ENCODE assay signal across 8 cellular contexts in the genomic region with DNA sequence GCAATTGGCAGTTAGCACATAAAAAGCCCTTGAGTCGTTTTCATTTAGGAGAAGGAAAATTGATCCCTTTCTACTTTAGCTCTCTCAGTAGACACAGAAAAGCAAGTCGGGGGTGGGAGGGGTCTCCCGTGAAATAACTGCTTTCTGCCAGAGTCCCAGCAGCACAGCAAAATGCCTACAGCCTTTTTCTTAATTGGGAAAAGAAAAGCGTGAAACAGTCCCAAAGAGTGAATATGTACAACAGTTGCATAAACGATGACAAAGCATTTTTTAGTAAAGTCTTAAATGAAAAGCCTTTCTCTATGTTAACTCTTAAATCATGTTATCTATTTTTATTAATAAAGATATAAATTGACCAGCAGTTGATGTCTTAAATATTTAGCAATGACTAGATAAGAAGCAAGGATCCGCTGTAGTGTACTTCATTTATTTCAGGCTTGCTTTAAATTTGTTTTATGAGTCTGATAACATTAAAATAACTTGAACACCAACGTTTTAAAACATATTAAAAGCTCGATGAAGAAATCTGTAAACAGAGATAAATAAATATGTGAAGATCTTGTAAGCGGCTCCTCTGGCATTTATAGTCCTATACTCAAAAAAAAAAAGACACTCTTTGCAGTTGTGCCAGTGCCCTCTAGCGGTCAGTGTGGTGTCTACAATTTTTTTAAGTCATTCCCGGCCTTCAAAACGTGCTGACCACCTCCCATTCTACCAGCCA. TPM values are rescaled to one million over a fixed set of nuclear protein-coding genes. Genes with fewer than 3 reads are reported as not detected.
DNase-seq lines count a peak whose midpoint lies in the region; ATAC-seq, FAIRE-seq and TF ChIP-seq lines count a peak whose summit lies in the region.

No MANE protein-coding gene starts in this region.

- no peaks in the 10 kb centered on the region for H3K79me1 ChIP-seq in H1 (ENCODE audit: low read depth, low read length)

- 0 out of 2 replicates have a peak overlapping the region, but pooled peaks have one; percentile 60 for H2AFZ ChIP-seq in H1 (ENCODE audit: low read length)

- no peak overlapping the region for H3K18ac ChIP-seq in H1 (ENCODE audit: extremely low read depth, low read length)

- no peak overlapping the region for H2BK5ac ChIP-seq in H1 (ENCODE audit: low read depth, low read length)

- no peak overlapping the region for H2BK20ac ChIP-seq in H1 (ENCODE audit: low read length)

- H3K4me2 ChIP-seq in H1 (ENCODE audit: insufficient read depth in 1 of 2, low read depth in 2 of 2, low read length in 2 of 2), result no peak overlapping the region

- no peaks in the 10 kb centered on the region for H3K23me2 ChIP-seq in H1 (ENCODE audit: low read depth, low read length)

- peak in 2 of 3 experiments; percentile 55 to 64; a peak in 3 of 4 replicates for TF ChIP-seq CTCF in H1 (IDR thresholded peaks at IDR 0.05; ENCODE audit: control extremely low read depth in 1 of 3, insufficient read depth in 1 of 3, low read depth in 1 of 3, low read length in 3 of 3)

- no peak overlapping the region for H2BK15ac ChIP-seq in H1 (ENCODE audit: low read length)

- no peak overlapping the region for H3K56ac ChIP-seq in H1 (replicated peaks; ENCODE audit: insufficient read length, low read depth, low read length)

- H4K91ac ChIP-seq in H1 (replicated peaks; ENCODE audit: insufficient read length, low read length), result no peak overlapping the region

- POLR2A ChIA-PET in H1 (lab: Charles Lee; ENCODE audit: partially characterized antibody), result no interaction called here

- CTCF ChIA-PET in H1 (lab: Charles Lee; ENCODE audit: partially characterized antibody), result interaction anchor here (0.6 to 1.6 kb wide), 38 partner anchors 9 to 1983 kb away, joined by 3 to 7 read pairs (median 3); no protein-coding TSS in a partner anchor

- H3K79me2 ChIP-seq in H1 (ENCODE audit: control insufficient read depth in 1 of 2, insufficient read depth in 2 of 2, low read length in 2 of 2), result no peaks in the 10 kb centered on the region

- H3K4me1 ChIP-seq in H1 (replicated peaks in 1 of 4; ENCODE audit: control insufficient read depth in 3 of 4, insufficient read depth in 4 of 4, low read length in 3 of 4), result peaks cover 0 to 6% (median 2%) of the 10 kb centered on the region in 4 experiments; a peak in 2 of 7 replicates

- ATAC-seq in HG03108 (IDR thresholded peaks at IDR 0.05; ENCODE audit: unreplicated experiment) (peak; percentile 46), HG02623 (IDR thresholded peaks at IDR 0.05; ENCODE audit: unreplicated experiment) (no peak)

- H3K27ac ChIP-seq in H1 (ENCODE audit: low read depth, low read length), result no peak overlapping the region

- no peak for TF ChIP-seq POLR2A in H1 (IDR thresholded peaks at IDR 0.05; ENCODE audit: control extremely low read depth in 1 of 2, low read depth in 2 of 2, low read length in 2 of 2)

- peak; percentile 73 for TF ChIP-seq RAD21 in H1 (IDR thresholded peaks at IDR 0.05 in 1 of 2, conservative IDR thresholded peaks at IDR 0.05 in 1 of 2; ENCODE audit: low read depth in 2 of 2, low read length in 2 of 2)

- no peak overlapping the region for H3K4ac ChIP-seq in H1 (replicated peaks; ENCODE audit: insufficient read length, low read depth, low read length)

- H4K5ac ChIP-seq in H1 (ENCODE audit: insufficient read length, low read depth, low read length), result no peak overlapping the region

- no peaks in the 10 kb centered on the region for H3K36me3 ChIP-seq in H1 (ENCODE audit: control insufficient read depth in 2 of 4, insufficient read depth in 4 of 4, low read length in 3 of 4)

- DNase-seq in GF-D8 (lab: John Stamatoyannopoulos, UW) (peak; percentile 4), NCI-H460 (ENCODE audit: extremely low read depth, low read depth) (peak; percentile 88), H1 (ENCODE audit: low read depth in 1 of 2, low spot score in 2 of 2) (peak in 1 of 2 experiments; percentile 56), middle frontal gyrus (ENCODE audit: extremely low spot score, low spot score) (peak; percentile 76)
- DNase-seq in activated CD4-positive, alpha-beta T cell treated with anti-CD3 and anti-CD28 coated beads, Interleukin-2, amount 50 U/mL, for 1 hour, result peak; percentile 49
- DNase-seq in stimulated activated CD8-positive, alpha-beta memory T cell treated with anti-CD3 and anti-CD28 coated beads, Interleukin-7, amount 100 ng/mL, for 24 hours (ENCODE audit: low read depth), result peak; percentile 13

- H2BK12ac ChIP-seq in H1 (ENCODE audit: low read depth, low read length), result no peak overlapping the region

- H2AK5ac ChIP-seq in H1 (ENCODE audit: low read depth, low read length), result no peak overlapping the region

- no peaks in the 10 kb centered on the region for H3K27me3 ChIP-seq in H1 (replicated peaks in 1 of 4; ENCODE audit: control insufficient read depth in 3 of 4, extremely low read depth in 1 of 4, insufficient read depth in 3 of 4, low read length in 3 of 4)

- H4K20me1 ChIP-seq in H1 (replicated peaks in 1 of 2; ENCODE audit: control insufficient read depth in 1 of 2, insufficient read depth in 2 of 2, low read length in 2 of 2), result no peaks in the 10 kb centered on the region

- peak; percentile 19 for FAIRE-seq in H1 (lab: Jason Lieb, UNC)

- no peak overlapping the region for H3K4me3 ChIP-seq in H1 (ENCODE audit: extremely low read depth in 1 of 4, insufficient read depth in 2 of 4, low read depth in 3 of 4, low read length in 4 of 4)

- no peak overlapping the region for H4K8ac ChIP-seq in H1 (ENCODE audit: extremely low read depth, insufficient read depth, low read length)

- H3K9me3 ChIP-seq in H1 (ENCODE audit: insufficient read depth in 2 of 2, low read depth in 1 of 2, low read length in 1 of 2), result no peaks in the 10 kb centered on the region

- H2BK120ac ChIP-seq in H1 (replicated peaks; ENCODE audit: low read depth, low read length), result no peak overlapping the region

- H3K9ac ChIP-seq in H1 (replicated peaks in 1 of 4; ENCODE audit: extremely low read depth in 1 of 4, low read depth in 3 of 4, low read length in 3 of 4), result no peak overlapping the region

- H3K14ac ChIP-seq in H1 (ENCODE audit: insufficient read length), result no peak overlapping the region

- 38% methylated on average over 12 of the region's 12 CpGs; no CpG with 5 or more reads in 1 of the 2 experiments for WGBS in H1 (ENCODE audit: extremely low coverage in 1 of 2, insufficient coverage in 1 of 2, insufficient read length in 1 of 2, insufficient replicate concordance in 2 of 2, low coverage in 1 of 2, low lambda C conversion rate in 2 of 2, missing lambda C conversion rate in 1 of 2), 2 experiments

- no peak overlapping the region for H3K23ac ChIP-seq in H1 (ENCODE audit: insufficient read length)

- no peak for TF ChIP-seq EP300 in H1 (IDR thresholded peaks at IDR 0.05; ENCODE audit: borderline replicate concordance in 1 of 2, low read depth in 2 of 2, low read length in 2 of 2)

TF ChIP-seq in H1, 55 proteins besides CTCF, POLR2A, EP300 and RAD21:
- TF ChIP-seq POU5F1 (IDR thresholded peaks at IDR 0.05; ENCODE audit: low read depth, low read length), result no peak
- TF ChIP-seq CBX5 (IDR thresholded peaks at IDR 0.05; ENCODE audit: low read depth, low read length), result no peak
- TF ChIP-seq PHF8 (conservative IDR thresholded peaks at IDR 0.05; ENCODE audit: low read depth, low read length), result no peak
- TF ChIP-seq SP2 (IDR thresholded peaks at IDR 0.05; ENCODE audit: low read length), result no peak
- no peak for TF ChIP-seq NRF1 (IDR thresholded peaks at IDR 0.05; ENCODE audit: low read depth, low read length)
- peak; percentile 75; the same call in 1 of the 2 replicates for TF ChIP-seq MAFK (IDR thresholded peaks at IDR 0.05; ENCODE audit: low read depth, low read length)
- TF ChIP-seq, protein P1, sequence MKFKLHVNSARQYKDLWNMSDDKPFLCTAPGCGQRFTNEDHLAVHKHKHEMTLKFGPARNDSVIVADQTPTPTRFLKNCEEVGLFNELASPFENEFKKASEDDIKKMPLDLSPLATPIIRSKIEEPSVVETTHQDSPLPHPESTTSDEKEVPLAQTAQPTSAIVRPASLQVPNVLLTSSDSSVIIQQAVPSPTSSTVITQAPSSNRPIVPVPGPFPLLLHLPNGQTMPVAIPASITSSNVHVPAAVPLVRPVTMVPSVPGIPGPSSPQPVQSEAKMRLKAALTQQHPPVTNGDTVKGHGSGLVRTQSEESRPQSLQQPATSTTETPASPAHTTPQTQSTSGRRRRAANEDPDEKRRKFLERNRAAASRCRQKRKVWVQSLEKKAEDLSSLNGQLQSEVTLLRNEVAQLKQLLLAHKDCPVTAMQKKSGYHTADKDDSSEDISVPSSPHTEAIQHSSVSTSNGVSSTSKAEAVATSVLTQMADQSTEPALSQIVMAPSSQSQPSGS (IDR thresholded peaks at IDR 0.05; ENCODE audit: low read length), result no peak

RNA-seq across cellular contexts. Expression of gene ATIC, which starts 42.3 kb away (rescaled TPM):
- total RNA-seq in NCI-H460 (2014; rRNA removed; shearing (Covaris generic)), result 64.4 and 94.9 TPM in 2 replicates
- 115 and 118 TPM in 2 replicates for polyA plus RNA-seq in NCI-H460 (2014; cell fraction: nucleus; rRNA removed)
- 318 and 319 TPM in 2 replicates for total RNA-seq in H1 (2021; fragmentation: NEBNext Ultra II Directional; extraction: Animal tissue kit (Norgen Biotek cat#: 25700))
- 104 and 139 TPM in 2 replicates for polyA plus RNA-seq in H1 (2011; rRNA removed)
- 143 TPM for polyA plus RNA-seq in H1 (2011; cell fraction: cytosol; rRNA removed)
- 156 TPM for polyA plus RNA-seq in H1 (2011; cell fraction: nucleus; rRNA removed)
- polyA plus RNA-seq in H1 (2012, experiment 1 of 2), result 359 to 484 TPM (median 376 TPM) in 4 replicates
- polyA plus RNA-seq in H1 (2012, experiment 2 of 2), result 228 TPM
- 507 TPM for polyA plus RNA-seq in H1 (2013, experiment 1 of 2)
- 501 TPM for polyA plus RNA-seq in H1 (2013, experiment 2 of 2)
- 291 and 361 TPM in 2 replicates for polyA minus RNA-seq in H1 (2011; rRNA and poly(A)+ RNA removed)
- polyA minus RNA-seq in H1 (2011; cell fraction: cytosol; rRNA and poly(A)+ RNA removed), result 155 TPM
- 107 TPM for polyA minus RNA-seq in H1 (2011; cell fraction: nucleus; rRNA and poly(A)+ RNA removed)
